ENCODE assay signal across 1 cellular context in the genomic region with DNA sequence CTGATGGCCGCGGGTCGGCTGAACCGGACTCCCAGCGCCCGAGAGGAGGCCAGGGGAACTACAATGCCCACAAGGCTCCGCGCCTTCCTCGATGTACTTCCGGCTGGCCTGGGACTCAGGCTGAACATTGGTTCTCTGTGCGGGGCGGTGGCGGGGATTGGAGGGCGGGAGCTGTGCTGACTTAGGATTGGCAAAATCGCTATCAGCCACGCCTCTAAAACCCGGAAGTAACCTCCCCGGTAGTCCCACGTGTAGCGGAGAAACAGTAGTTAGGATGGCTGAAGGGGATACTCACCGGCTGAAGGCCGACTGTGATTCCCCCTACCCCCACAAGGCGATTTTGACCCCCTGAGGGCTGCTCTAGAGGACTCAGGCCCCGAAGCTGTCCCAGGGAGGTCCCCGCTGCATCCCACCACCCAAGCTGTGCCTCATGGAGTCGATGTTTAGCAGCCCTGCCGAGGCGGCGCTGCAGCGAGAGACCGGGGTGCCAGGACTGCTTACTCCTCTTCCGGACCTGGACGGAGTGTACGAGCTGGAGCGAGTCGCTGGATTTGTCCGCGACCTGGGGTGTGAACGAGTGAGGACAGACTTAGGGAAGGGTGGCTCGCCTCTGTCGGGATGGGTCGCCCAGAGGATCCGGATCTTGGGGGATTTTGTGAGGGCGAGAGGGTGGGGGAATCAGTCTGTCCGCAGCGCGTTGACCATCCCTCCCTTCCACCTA.
TF ChIP-seq lines count a peak whose summit lies in the region.

Gene DPH2, plus strand, starts transcription at position 265 of the 721 bp plus-strand sequence. Its CDS starts 166 bp downstream, at position 431.

TF ChIP-seq in HepG2, 621 proteins besides CTCF, POLR2A, EP300 and RAD21 (continued from another document and continues in another):
- TF ChIP-seq, protein P1, sequence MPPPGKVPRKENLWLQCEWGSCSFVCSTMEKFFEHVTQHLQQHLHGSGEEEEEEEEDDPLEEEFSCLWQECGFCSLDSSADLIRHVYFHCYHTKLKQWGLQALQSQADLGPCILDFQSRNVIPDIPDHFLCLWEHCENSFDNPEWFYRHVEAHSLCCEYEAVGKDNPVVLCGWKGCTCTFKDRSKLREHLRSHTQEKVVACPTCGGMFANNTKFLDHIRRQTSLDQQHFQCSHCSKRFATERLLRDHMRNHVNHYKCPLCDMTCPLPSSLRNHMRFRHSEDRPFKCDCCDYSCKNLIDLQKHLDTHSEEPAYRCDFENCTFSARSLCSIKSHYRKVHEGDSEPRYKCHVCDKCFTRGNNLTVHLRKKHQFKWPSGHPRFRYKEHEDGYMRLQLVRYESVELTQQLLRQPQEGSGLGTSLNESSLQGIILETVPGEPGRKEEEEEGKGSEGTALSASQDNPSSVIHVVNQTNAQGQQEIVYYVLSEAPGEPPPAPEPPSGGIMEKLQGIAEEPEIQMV (CRISPR knock-in tag; IDR thresholded peaks at IDR 0.05; ENCODE audit: low read depth) = no peak
- TF ChIP-seq KDM1A (CRISPR knock-in tag; IDR thresholded peaks at IDR 0.05) = no peak
- no peak for TF ChIP-seq SOX6 (IDR thresholded peaks at IDR 0.05)
- TF ChIP-seq SOX6 (CRISPR knock-in tag; IDR thresholded peaks at IDR 0.05) = no peak
- no peak for TF ChIP-seq SOX13 (IDR thresholded peaks at IDR 0.05)
- TF ChIP-seq SOX13 (CRISPR knock-in tag; conservative IDR thresholded peaks at IDR 0.05 in 1 of 2, IDR thresholded peaks at IDR 0.05 in 1 of 2) = no peak
- peak; percentile 92 for TF ChIP-seq NFYC (CRISPR knock-in tag; IDR thresholded peaks at IDR 0.05)
- TF ChIP-seq BCLAF1 (IDR thresholded peaks at IDR 0.05) = no peak
- no peak for TF ChIP-seq ASH2L (IDR thresholded peaks at IDR 0.05; ENCODE audit: insufficient read length, low read depth, low read length)
- TF ChIP-seq PAF1 (CRISPR knock-in tag; IDR thresholded peaks at IDR 0.05) = no peak
- TF ChIP-seq ZNF281 (CRISPR knock-in tag; IDR thresholded peaks at IDR 0.05; ENCODE audit: borderline replicate concordance) = no peak
- TF ChIP-seq TGIF2 (CRISPR knock-in tag; IDR thresholded peaks at IDR 0.05) = 0 out of 2 replicates have a peak, but pooled peaks have one; percentile 58
- no peak for TF ChIP-seq NFRKB (IDR thresholded peaks at IDR 0.05)
- TF ChIP-seq MTF2 (CRISPR knock-in tag; IDR thresholded peaks at IDR 0.05; ENCODE audit: borderline replicate concordance) = no peak
- TF ChIP-seq NRL (CRISPR knock-in tag; IDR thresholded peaks at IDR 0.05; ENCODE audit: borderline replicate concordance) = 0 out of 2 replicates have a peak, but pooled peaks have one; percentile 63
- peak; percentile 90 for TF ChIP-seq HDAC1 (CRISPR knock-in tag; IDR thresholded peaks at IDR 0.05)
- no peak for TF ChIP-seq ZBTB10 (CRISPR knock-in tag; IDR thresholded peaks at IDR 0.05; ENCODE audit: borderline replicate concordance)
- peak; percentile 62; the same call in 1 of the 2 replicates for TF ChIP-seq ZFX (CRISPR knock-in tag; IDR thresholded peaks at IDR 0.05; ENCODE audit: low read depth)
- TF ChIP-seq POLR2AphosphoS2 (IDR thresholded peaks at IDR 0.05; ENCODE audit: low read depth, low read length) = no peak
- peak; percentile 99 for TF ChIP-seq MXI1 (IDR thresholded peaks at IDR 0.05; ENCODE audit: borderline replicate concordance, low read depth, low read length)
- peak; percentile 93 for TF ChIP-seq ZNF335 (CRISPR knock-in tag; IDR thresholded peaks at IDR 0.05)
- TF ChIP-seq SP4 (CRISPR knock-in tag; IDR thresholded peaks at IDR 0.05) = 0 out of 2 replicates have a peak, but pooled peaks have one; percentile 58
- TF ChIP-seq, protein P2, sequence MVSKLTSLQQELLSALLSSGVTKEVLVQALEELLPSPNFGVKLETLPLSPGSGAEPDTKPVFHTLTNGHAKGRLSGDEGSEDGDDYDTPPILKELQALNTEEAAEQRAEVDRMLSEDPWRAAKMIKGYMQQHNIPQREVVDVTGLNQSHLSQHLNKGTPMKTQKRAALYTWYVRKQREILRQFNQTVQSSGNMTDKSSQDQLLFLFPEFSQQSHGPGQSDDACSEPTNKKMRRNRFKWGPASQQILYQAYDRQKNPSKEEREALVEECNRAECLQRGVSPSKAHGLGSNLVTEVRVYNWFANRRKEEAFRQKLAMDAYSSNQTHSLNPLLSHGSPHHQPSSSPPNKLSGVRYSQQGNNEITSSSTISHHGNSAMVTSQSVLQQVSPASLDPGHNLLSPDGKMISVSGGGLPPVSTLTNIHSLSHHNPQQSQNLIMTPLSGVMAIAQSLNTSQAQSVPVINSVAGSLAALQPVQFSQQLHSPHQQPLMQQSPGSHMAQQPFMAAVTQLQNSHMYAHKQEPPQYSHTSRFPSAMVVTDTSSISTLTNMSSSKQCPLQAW (CRISPR knock-in tag; IDR thresholded peaks at IDR 0.05) = peak; percentile 10; the same call in 1 of the 2 replicates
- no peak for TF ChIP-seq ZFAT (CRISPR knock-in tag; conservative IDR thresholded peaks at IDR 0.05)
- TF ChIP-seq ZNF776 (CRISPR knock-in tag; IDR thresholded peaks at IDR 0.05) = no peak
- TF ChIP-seq ZNF138 (CRISPR knock-in tag; IDR thresholded peaks at IDR 0.05; ENCODE audit: low read depth) = no peak
- peak; percentile 91 for TF ChIP-seq BCL6 (CRISPR knock-in tag; IDR thresholded peaks at IDR 0.05)
- 0 out of 2 replicates have a peak, but pooled peaks have one; percentile 44 for TF ChIP-seq HDAC2 (CRISPR knock-in tag; IDR thresholded peaks at IDR 0.05)
- no peak for TF ChIP-seq SYNCRIP (IDR thresholded peaks at IDR 0.05; ENCODE audit: insufficient read depth, low read depth, low read length)
- no peak for TF ChIP-seq CEBPG (CRISPR knock-in tag; IDR thresholded peaks at IDR 0.05)
- TF ChIP-seq NCOR1 (IDR thresholded peaks at IDR 0.05; ENCODE audit: borderline replicate concordance, low read length) = no peak
- peak; percentile 44; the same call in 1 of the 2 replicates for TF ChIP-seq HIVEP1 (CRISPR knock-in tag; IDR thresholded peaks at IDR 0.05)
- TF ChIP-seq NFIB (CRISPR knock-in tag; IDR thresholded peaks at IDR 0.05; ENCODE audit: borderline replicate concordance) = 0 out of 2 replicates have a peak, but pooled peaks have one; percentile 62
- TF ChIP-seq AGO1 (IDR thresholded peaks at IDR 0.05; ENCODE audit: low read depth, low read length, poor library complexity, severe bottlenecking) = peak; percentile 52
- TF ChIP-seq ZMYM4 (CRISPR knock-in tag; IDR thresholded peaks at IDR 0.05) = no peak
- TF ChIP-seq CREM (IDR thresholded peaks at IDR 0.05) = peak; percentile 91
- TF ChIP-seq CREM (CRISPR knock-in tag; IDR thresholded peaks at IDR 0.05) = no peak
- peak; percentile 92 for TF ChIP-seq HCFC1 (IDR thresholded peaks at IDR 0.05; ENCODE audit: low read depth, low read length)
- TF ChIP-seq GTF3A (CRISPR knock-in tag; conservative IDR thresholded peaks at IDR 0.05) = no peak
- TF ChIP-seq MED13 (CRISPR knock-in tag; IDR thresholded peaks at IDR 0.05) = no peak
- TF ChIP-seq ZNF143 (CRISPR knock-in tag; IDR thresholded peaks at IDR 0.05) = peak; percentile 91
- TF ChIP-seq KLF6 (CRISPR knock-in tag; IDR thresholded peaks at IDR 0.05) = no peak
- no peak for TF ChIP-seq SP1 (IDR thresholded peaks at IDR 0.05)
- peak; percentile 49; the same call in 1 of the 2 replicates for TF ChIP-seq SP1 (CRISPR knock-in tag; IDR thresholded peaks at IDR 0.05)
- peak; percentile 94 for TF ChIP-seq FOXK1 (CRISPR knock-in tag; IDR thresholded peaks at IDR 0.05; ENCODE audit: borderline replicate concordance, low read depth)
- peak; percentile 23; the same call in 1 of the 2 replicates for TF ChIP-seq ZNF891 (CRISPR knock-in tag; IDR thresholded peaks at IDR 0.05)
- TF ChIP-seq RXRB (CRISPR knock-in tag; IDR thresholded peaks at IDR 0.05; ENCODE audit: borderline replicate concordance) = no peak
- 0 out of 2 replicates have a peak, but pooled peaks have one; percentile 33 for TF ChIP-seq ZNF430 (CRISPR knock-in tag; IDR thresholded peaks at IDR 0.05)
- no peak for TF ChIP-seq ZNF24 (IDR thresholded peaks at IDR 0.05)
- peak; percentile 81; the same call in 1 of the 2 replicates for TF ChIP-seq NR0B2 (CRISPR knock-in tag; IDR thresholded peaks at IDR 0.05)
- no peak for TF ChIP-seq ZNF235 (CRISPR knock-in tag; IDR thresholded peaks at IDR 0.05; ENCODE audit: borderline replicate concordance)
- peak; percentile 59 for TF ChIP-seq ZNF687 (CRISPR knock-in tag; IDR thresholded peaks at IDR 0.05)
